ENCODE assay signal across 1 cellular context in genomic region chrX:16786791-16787735, GRCh38.
TF ChIP-seq lines count a peak whose summit lies in the region.

No MANE protein-coding gene starts in this region.

TF ChIP-seq in HepG2, 621 proteins besides CTCF, POLR2A, EP300 and RAD21 (continued from another document):
- TF ChIP-seq ZNF687 (CRISPR knock-in tag; IDR thresholded peaks at IDR 0.05) = peak; percentile 48
